Comparison of ENCODE assay signal across 13 cellular contexts in the genomic region with DNA sequence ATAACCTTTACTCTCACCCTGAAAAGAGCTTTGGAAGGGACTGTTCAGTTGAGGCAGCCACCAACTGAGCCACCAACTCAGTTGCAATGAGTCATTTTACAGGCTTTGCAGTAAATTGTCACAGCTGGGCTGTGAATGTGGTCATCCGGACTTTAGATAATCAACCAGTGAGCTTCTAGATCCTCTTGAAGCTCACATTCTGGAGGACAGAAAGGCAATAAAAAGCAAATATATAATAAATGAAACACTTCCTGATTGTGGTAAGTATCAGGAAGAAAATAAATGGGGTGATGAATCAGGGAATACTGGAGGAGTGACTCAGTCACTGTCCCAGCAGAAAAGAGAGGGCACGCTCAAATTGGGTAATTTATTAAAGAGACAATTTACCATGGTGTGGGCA. TPM values are rescaled to one million over a fixed set of nuclear protein-coding genes. Genes with fewer than 3 reads are reported as not detected.
DNase-seq lines count a peak whose midpoint lies in the region; ATAC-seq, FAIRE-seq and TF ChIP-seq lines count a peak whose summit lies in the region.
"Had no signal": no experiment of that assay in that cellular context is flagged by ENCODE, and none has a peak within 500 bp of the region (broad histone marks: within the 10 kb centered on the region; RNA-seq: fewer than 3 reads in every experiment).

No MANE protein-coding gene starts in this region.

- H3K9ac ChIP-seq in fibroblast of lung (ENCODE audit: insufficient read depth, low read length), result no peak overlapping the region

- H3K9me3 Mint-ChIP-seq in activated CD4-positive, alpha-beta T cell treated with anti-CD3 and anti-CD28 coated beads for 36 hours (ENCODE audit: low read depth), result no peaks in the 10 kb centered on the region

- no peak overlapping the region for H3K4me2 ChIP-seq in fibroblast of lung (ENCODE audit: extremely low read depth, insufficient read depth, low read length)

- no peak overlapping the region for H3K27ac Mint-ChIP-seq in activated CD4-positive, alpha-beta T cell treated with anti-CD3 and anti-CD28 coated beads for 36 hours

- H3K27me3 Mint-ChIP-seq in activated CD4-positive, alpha-beta T cell treated with anti-CD3 and anti-CD28 coated beads for 36 hours, result no peaks in the 10 kb centered on the region

- H3K27me3 ChIP-seq in RWPE2 (ENCODE audit: insufficient read depth, poor library complexity, severe bottlenecking), result no peaks in the 10 kb centered on the region
- H3K27me3 ChIP-seq in fibroblast of lung (ENCODE audit: control insufficient read depth, insufficient read depth, low read length), result no peaks in the 10 kb centered on the region
- H3K27me3 ChIP-seq: right lobe of liver had no signal

- no peak for DNase-seq in activated CD4-positive, alpha-beta T cell treated with anti-CD3 and anti-CD28 coated beads for 36 hours
- DNase-seq in activated CD4-positive, alpha-beta T cell treated with anti-CD3 and anti-CD28 coated beads for 48 hours, result no peak
- DNase-seq in RWPE2 (ENCODE audit: low spot score), result no peak
- peak; percentile 11 to 84 for DNase-seq in fibroblast of lung (ENCODE audit: low read depth in 2 of 2)
- peak; percentile 37 for DNase-seq in urothelium cell line (ENCODE audit: low spot score)
- DNase-seq in inferior parietal cortex (ENCODE audit: extremely low spot score), result no peak
- DNase-seq in C1 segment of cervical spinal cord (lab: John Stamatoyannopoulos, UW), result no peak
- DNase-seq: NCI-H146, right lobe of liver, RPMI8226 had no signal

- no peak for FAIRE-seq in urothelium cell line (lab: Jason Lieb, UNC)

- TF ChIP-seq CTCF in RWPE2 (IDR thresholded peaks at IDR 0.05; ENCODE audit: poor library complexity, severe bottlenecking), result no peak
- TF ChIP-seq CTCF in fibroblast of lung (conservative IDR thresholded peaks at IDR 0.05 in 1 of 2, IDR thresholded peaks at IDR 0.05 in 1 of 2; ENCODE audit: low read depth in 1 of 2, low read length in 2 of 2), result no peak

- H3K9me3 ChIP-seq in RWPE2 (ENCODE audit: severe bottlenecking), result no peaks in the 10 kb centered on the region
- H3K9me3 ChIP-seq in fibroblast of lung (ENCODE audit: control insufficient read depth, insufficient read depth, low read depth, low read length), result no peaks in the 10 kb centered on the region
- H3K9me3 ChIP-seq: right lobe of liver had no signal

- no peak overlapping the region for H3K4me3 ChIP-seq in RWPE2 (ENCODE audit: severe bottlenecking)
- H3K4me3 ChIP-seq in fibroblast of lung (replicated peaks in 1 of 4; ENCODE audit: control extremely low read depth in 1 of 4, insufficient read depth in 1 of 4, low read depth in 3 of 4, low read length in 4 of 4), result no peak overlapping the region
- H3K4me3 ChIP-seq: right lobe of liver had no signal

- H3K27ac ChIP-seq in RWPE2 (ENCODE audit: poor library complexity, severe bottlenecking) (peak overlapping the region; percentile 79), fibroblast of lung (ENCODE audit: insufficient read depth, low read length) (no peak overlapping the region)
- H3K27ac ChIP-seq: right lobe of liver had no signal

- POLR2A ChIA-PET in activated CD4-positive, alpha-beta T cell treated with anti-CD3 and anti-CD28 coated beads for 36 hours (lab: Charles Lee), result no interaction called here

- CTCF ChIA-PET in activated CD4-positive, alpha-beta T cell treated with anti-CD3 and anti-CD28 coated beads for 36 hours (lab: Charles Lee), result interaction anchor here (0.6 to 1.6 kb wide), 7 partner anchors 9 to 239 kb away, joined by 3 to 7 read pairs (median 3); partner anchors contain the start of gene C5orf58

- intact Hi-C loops in activated CD4-positive, alpha-beta T cell treated with anti-CD3 and anti-CD28 coated beads for 36 hours (cut with DNase I, micrococcal nuclease), result loop anchor here in 1 of 2 experiments (10.0 kb wide), 2 partner anchors 55 to 415 kb away; no protein-coding TSS in a partner anchor

- H3K4me3 Mint-ChIP-seq in activated CD4-positive, alpha-beta T cell treated with anti-CD3 and anti-CD28 coated beads for 36 hours, result no peak overlapping the region

- no peaks in the 10 kb centered on the region for H3K36me3 Mint-ChIP-seq in activated CD4-positive, alpha-beta T cell treated with anti-CD3 and anti-CD28 coated beads for 36 hours (ENCODE audit: low read depth)

- H3K4me1 ChIP-seq in RWPE2 (ENCODE audit: insufficient read depth, poor library complexity, severe bottlenecking) (peaks cover 15% of the 10 kb centered on the region), fibroblast of lung (ENCODE audit: control insufficient read depth, extremely low read depth, insufficient read depth, low read length) (peaks cover 2% of the 10 kb centered on the region)
- H3K4me1 ChIP-seq: right lobe of liver had no signal

- peak; percentile 51 for ATAC-seq in activated CD4-positive, alpha-beta T cell treated with anti-CD3 and anti-CD28 coated beads for 36 hours
- ATAC-seq in RWPE2 (ENCODE audit: low read depth) (peak; percentile 92), HG03378 (IDR thresholded peaks at IDR 0.05; ENCODE audit: unreplicated experiment) (no peak)
- ATAC-seq: right lobe of liver had no signal

- H2AFZ ChIP-seq in fibroblast of lung (ENCODE audit: low read length), result no peak overlapping the region

- no peaks in the 10 kb centered on the region for H3K4me1 Mint-ChIP-seq in activated CD4-positive, alpha-beta T cell treated with anti-CD3 and anti-CD28 coated beads for 36 hours

- H3K36me3 ChIP-seq in RWPE2 (ENCODE audit: low read depth) (no peaks in the 10 kb centered on the region), fibroblast of lung (ENCODE audit: control insufficient read depth, insufficient read depth, low read length) (no peaks in the 10 kb centered on the region)
- H3K36me3 ChIP-seq: right lobe of liver had no signal

- no peaks in the 10 kb centered on the region for H3K79me2 ChIP-seq in fibroblast of lung (ENCODE audit: control insufficient read depth, insufficient read depth, low read length)

- no peaks in the 10 kb centered on the region for H4K20me1 ChIP-seq in fibroblast of lung (ENCODE audit: control insufficient read depth, extremely low read depth, insufficient read depth, low read length)

RNA-seq across cellular contexts. Expression of gene C5orf58, which starts 13.2 kb away (rescaled TPM):
- not detected for total RNA-seq in activated CD4-positive, alpha-beta T cell treated with anti-CD3 and anti-CD28 coated beads for 36 hours
- total RNA-seq in fibroblast of lung, result not detected in 2 replicates
- not detected in 2 replicates for polyA plus RNA-seq in fibroblast of lung
- polyA plus RNA-seq in fibroblast of lung (2012), result not detected in 2 replicates
- not detected in 2 replicates for polyA minus RNA-seq in fibroblast of lung (ENCODE audit: low replicate concordance)
- total RNA-seq: right lobe of liver, urinary bladder had no signal
- polyA plus RNA-seq: AG04450 had no signal

Comparison
In these comparisons a context has a peak if more than half of its experiments do, and no peak if none do; other contexts are left out.
1. DNase-seq: peak in fibroblast of lung (2 of 2) and urothelium cell line (single experiment); none in activated CD4-positive, alpha-beta T cell treated with anti-CD3 and anti-CD28 coated beads for 36 hours (single experiment), activated CD4-positive, alpha-beta T cell treated with anti-CD3 and anti-CD28 coated beads for 48 hours (single experiment), RWPE2 (single experiment), inferior parietal cortex (single experiment) and C1 segment of cervical spinal cord (0 of 14).